ENCODE assay signal across 14 cellular contexts in the genomic region with DNA sequence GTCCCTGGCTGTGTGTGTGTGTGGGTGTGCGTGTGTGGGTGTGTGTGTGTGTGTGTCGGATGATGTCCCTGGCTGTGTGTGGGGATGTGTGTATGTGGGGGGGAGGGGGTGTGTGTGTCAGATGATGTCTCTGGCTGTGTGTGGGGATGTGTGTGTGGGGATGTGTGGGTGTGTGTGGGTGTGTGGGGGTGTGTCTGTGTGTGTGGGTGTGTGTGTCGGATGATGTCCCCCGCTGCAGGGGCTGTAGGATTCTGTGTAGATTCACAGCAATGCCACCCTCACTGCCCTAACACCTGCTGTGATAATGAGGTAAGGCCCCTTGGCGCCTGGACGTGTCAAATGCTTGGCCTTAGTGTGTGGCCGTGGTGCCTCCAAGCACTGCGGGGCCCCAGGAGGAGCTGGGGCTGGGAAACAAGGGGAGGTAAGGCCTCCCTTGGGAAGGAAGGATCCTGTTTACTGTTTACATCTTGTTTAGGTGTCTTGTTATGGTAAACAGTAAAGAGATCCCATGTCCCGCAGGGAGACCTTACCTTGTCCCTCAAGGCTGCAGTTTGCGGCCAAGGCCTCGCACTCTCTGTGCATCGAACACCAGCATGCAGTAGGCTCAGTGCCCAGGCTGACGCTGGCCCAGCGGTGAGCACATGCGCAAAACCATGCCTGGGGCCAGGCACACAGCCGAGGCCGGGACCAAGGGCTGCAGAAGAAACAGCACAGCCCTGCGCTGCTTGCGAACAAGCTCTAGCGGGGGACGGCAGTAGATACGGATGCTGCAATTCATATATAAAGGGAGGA. TPM values are rescaled to one million over a fixed set of nuclear protein-coding genes. Genes with fewer than 3 reads are reported as not detected.
DNase-seq lines count a peak whose midpoint lies in the region; ATAC-seq, FAIRE-seq and TF ChIP-seq lines count a peak whose summit lies in the region.
"Had no signal": no experiment of that assay in that cellular context is flagged by ENCODE, and none has a peak within 500 bp of the region (broad histone marks: within the 10 kb centered on the region; RNA-seq: fewer than 3 reads in every experiment).

No MANE protein-coding gene starts in this region.

- POLR2A ChIA-PET in activated CD4-positive, alpha-beta T cell treated with anti-CD3 and anti-CD28 coated beads, Interleukin-2, amount 10 ng/mL, durations not matched to agents 7 days and 5 days (lab: Charles Lee): interaction anchor here (0.8 kb wide), 1 partner anchor 23 kb away, joined by 4 read pairs; no protein-coding TSS in a partner anchor
- POLR2A ChIA-PET in K562 (lab: Yijun Ruan, JAX): interaction anchor here (0.6 to 0.8 kb wide), 2 partner anchors 9 to 325 kb away, joined by 3 read pairs; no protein-coding TSS in a partner anchor

- in situ Hi-C loops in K562 (cut with MboI): no loop called here

- peak overlapping the region; percentile 65 for H4K8ac ChIP-seq in neuronal stem cell (ENCODE audit: low read depth, low read length)

- no peaks in the 10 kb centered on the region for H3K27me3 Mint-ChIP-seq in activated CD4-positive, alpha-beta T cell treated with anti-CD3 and anti-CD28 coated beads, Interleukin-2, amount 10 ng/mL, durations not matched to agents 7 days and 5 days
- H3K27me3 Mint-ChIP-seq in T-helper 17 cell: peaks cover 45% of the 10 kb centered on the region

- 26% methylated on average over 21 of the region's 22 CpGs for WGBS in K562 (ENCODE audit: insufficient coverage, low coverage, missing lambda C conversion rate)
- WGBS in neuronal stem cell (ENCODE audit: extremely low coverage in 2 of 2, insufficient read length in 2 of 2, insufficient replicate concordance in 1 of 2), 2 donors: no CpG with 5 or more reads among the region's 22 CpGs

- no peak overlapping the region for H2AK5ac ChIP-seq in neuronal stem cell (ENCODE audit: low read depth, low read length)

- no peaks in the 10 kb centered on the region for H3K79me1 ChIP-seq in neuronal stem cell (ENCODE audit: low read depth, low read length)

- H3K9me3 Mint-ChIP-seq in activated CD4-positive, alpha-beta T cell treated with anti-CD3 and anti-CD28 coated beads, Interleukin-2, amount 10 ng/mL, durations not matched to agents 7 days and 5 days: no peaks in the 10 kb centered on the region
- H3K9me3 Mint-ChIP-seq: central memory CD8-positive, alpha-beta T cell; type B pancreatic cell had no signal

- CTCF ChIA-PET in activated CD4-positive, alpha-beta T cell treated with anti-CD3 and anti-CD28 coated beads, Interleukin-2, amount 10 ng/mL, durations not matched to agents 7 days and 5 days (lab: Charles Lee): interaction anchor here (1.0 to 1.5 kb wide), 4 partner anchors 10 to 82 kb away, joined by 3 to 4 read pairs (median 3); no protein-coding TSS in a partner anchor
- CTCF ChIA-PET in K562 (lab: Yijun Ruan, JAX; ENCODE audit: low intra/inter-chr PET ratio): no interaction called here

- peak overlapping the region; percentile 5 for H3K4ac ChIP-seq in neuronal stem cell (ENCODE audit: low read length)

- H3K14ac ChIP-seq in neuronal stem cell (ENCODE audit: low read length): peak overlapping the region; percentile 38

- no peak overlapping the region for H2BK12ac ChIP-seq in neuronal stem cell (ENCODE audit: low read length)

- intact Hi-C loops in K562 (cut with micrococcal nuclease): no loop called here

- H3K4me3 Mint-ChIP-seq in activated CD4-positive, alpha-beta T cell treated with anti-CD3 and anti-CD28 coated beads, Interleukin-2, amount 10 ng/mL, durations not matched to agents 7 days and 5 days: peak overlapping the region; percentile 61
- H3K4me3 Mint-ChIP-seq in T-helper 17 cell: no peak overlapping the region
- H3K4me3 Mint-ChIP-seq: type B pancreatic cell had no signal

- H3K36me3 ChIP-seq in K562 (ENCODE audit: control insufficient read depth, insufficient read depth, low read length) (no peaks in the 10 kb centered on the region), neuronal stem cell (replicated peaks in 1 of 2; ENCODE audit: control insufficient read depth in 2 of 2, insufficient read depth in 2 of 2, low read length in 2 of 2) (no peaks in the 10 kb centered on the region)

- no peak for TF ChIP-seq RAD21 in K562 (CRISPR knock-in tag; conservative IDR thresholded peaks at IDR 0.05 in 1 of 2, IDR thresholded peaks at IDR 0.05 in 1 of 2)

- peak overlapping the region; percentile 31 for H3K23ac ChIP-seq in neuronal stem cell (ENCODE audit: low read depth, low read length, poor library complexity)

- H2BK5ac ChIP-seq in neuronal stem cell (ENCODE audit: low read length): peak overlapping the region; percentile 82

- no peak for TF ChIP-seq CTCF in HL-60 (IDR thresholded peaks at IDR 0.05; ENCODE audit: insufficient read depth, low read length)
- no peak for TF ChIP-seq CTCF in K562 (IDR thresholded peaks at IDR 0.05 in 2 of 3, conservative IDR thresholded peaks at IDR 0.05 in 1 of 3; ENCODE audit: insufficient read depth in 2 of 3, low read depth in 1 of 3, low read length in 3 of 3)

- H3K4me1 Mint-ChIP-seq in activated CD4-positive, alpha-beta T cell treated with anti-CD3 and anti-CD28 coated beads, Interleukin-2, amount 10 ng/mL, durations not matched to agents 7 days and 5 days: peaks cover 54% of the 10 kb centered on the region
- H3K4me1 Mint-ChIP-seq in T-helper 17 cell: peaks cover 9% of the 10 kb centered on the region

- no TSS peak for BruUV-seq in K562 (replicated peaks; lab: Mats Ljungman, UMichigan)

- peak overlapping the region; percentile 84 for H3K27ac Mint-ChIP-seq in activated CD4-positive, alpha-beta T cell treated with anti-CD3 and anti-CD28 coated beads, Interleukin-2, amount 10 ng/mL, durations not matched to agents 7 days and 5 days
- no peak overlapping the region for H3K27ac Mint-ChIP-seq in T-helper 17 cell
- H3K27ac Mint-ChIP-seq: type B pancreatic cell had no signal

- H3K4me1 ChIP-seq in K562 (replicated peaks in 1 of 2; ENCODE audit: control insufficient read depth in 2 of 2, insufficient read depth in 2 of 2, low read length in 2 of 2) (peaks cover 0 to 16% of the 10 kb centered on the region in 2 experiments; a peak in 2 of 5 replicates), neuronal stem cell (ENCODE audit: control insufficient read depth in 2 of 2, insufficient read depth in 1 of 2, low read depth in 1 of 2, low read length in 2 of 2) (peaks cover 3 to 14% of the 10 kb centered on the region in 2 donors)

- H3K27ac ChIP-seq in HL-60 (replicated peaks) (no peak overlapping the region), K562 (ENCODE audit: extremely low read depth, low read depth, low read length) (no peak overlapping the region), neuronal stem cell (replicated peaks; ENCODE audit: low read length) (no peak overlapping the region)

- H4K91ac ChIP-seq in neuronal stem cell (ENCODE audit: low read depth, low read length, poor library complexity): no peak overlapping the region

- peak overlapping the region; percentile 60 for H3K18ac ChIP-seq in neuronal stem cell (ENCODE audit: low read length)

- H3K9ac ChIP-seq in K562 (ENCODE audit: insufficient read depth in 1 of 2, low read depth in 2 of 2, low read length in 2 of 2): no peak overlapping the region
- H3K9ac ChIP-seq in neuronal stem cell (ENCODE audit: low read depth, low read length, poor library complexity): no peak overlapping the region

- no peak for TF ChIP-seq POLR2A in K562 (conservative IDR thresholded peaks at IDR 0.05)

- no peak for FAIRE-seq in K562 (lab: Jason Lieb, UNC)

- H2BK15ac ChIP-seq in neuronal stem cell (ENCODE audit: low read length): peak overlapping the region; percentile 26

- no peak overlapping the region for H2AFZ ChIP-seq in K562 (ENCODE audit: low read depth, low read length)
- peak overlapping the region; percentile 66 for H2AFZ ChIP-seq in neuronal stem cell (ENCODE audit: low read length)

- no peak for DNase-seq in activated CD4-positive, alpha-beta T cell treated with anti-CD3 and anti-CD28 coated beads, Interleukin-2, amount 10 ng/mL, durations not matched to agents 7 days and 5 days
- DNase-seq in activated CD4-positive, alpha-beta T cell treated with anti-CD3 and anti-CD28 coated beads, Interleukin-2, amount 50 U/mL, for 1 hour: no peak
- DNase-seq in HL-60 (ENCODE audit: low read depth in 1 of 2, low spot score in 1 of 2): no peak
- peak in 1 of 4 experiments; percentile 5 for DNase-seq in K562 (ENCODE audit: extremely low read depth in 1 of 4, low spot score in 3 of 4)
- no peak for DNase-seq in neuronal stem cell (ENCODE audit: low spot score)
- no peak for DNase-seq in T-helper 17 cell
- DNase-seq in inferior parietal cortex (ENCODE audit: extremely low spot score): no peak
- DNase-seq: ACHN; activated CD4-positive, CD25-positive, alpha-beta regulatory T cell treated with anti-CD3 and anti-CD28 coated beads, Interleukin-2, amount 50 U/mL, for 72 hours; activated naive CD4-positive, alpha-beta T cell treated with anti-CD3 and anti-CD28 coated beads, Interleukin-2, amount 50 U/mL, for 16 hours; hypothalamus had no signal

- H3K4me3 ChIP-seq in HL-60 (replicated peaks; ENCODE audit: insufficient read depth, low read length) (peak overlapping the region; percentile 44; the same call in 1 of the 2 replicates), K562 (no peak overlapping the region), neuronal stem cell (ENCODE audit: low read length in 2 of 2) (peak overlapping the region in 1 of 2 donors; percentile 33)

- H3K9me3 ChIP-seq in K562 (replicated peaks; ENCODE audit: control insufficient read depth, insufficient read depth, low read depth, low read length) (no peaks in the 10 kb centered on the region), neuronal stem cell (replicated peaks in 1 of 2; ENCODE audit: control insufficient read depth in 2 of 2, insufficient read depth in 1 of 2, low read depth in 1 of 2, low read length in 2 of 2) (peaks cover 5 to 10% of the 10 kb centered on the region in 2 donors), T-helper 17 cell (ENCODE audit: control insufficient read depth, low read length, poor library complexity, severe bottlenecking) (no peaks in the 10 kb centered on the region)

- H3K79me2 ChIP-seq in K562 (ENCODE audit: control insufficient read depth, insufficient read depth, low read length): no peaks in the 10 kb centered on the region

- H4K20me1 ChIP-seq in K562 (replicated peaks; ENCODE audit: control insufficient read depth, insufficient read depth, low read length): 0 out of 2 replicates have a peak, but pooled peaks cover 8% of the 10 kb centered on the region

- H3K4me2 ChIP-seq in K562 (ENCODE audit: insufficient read depth, low read length) (no peak overlapping the region), neuronal stem cell (ENCODE audit: insufficient read depth, low read length, poor library complexity, severe bottlenecking) (no peak overlapping the region)

- H3K9me1 ChIP-seq in K562 (ENCODE audit: control insufficient read depth, insufficient read depth, low read length): no peaks in the 10 kb centered on the region

- no peak overlapping the region for H2BK120ac ChIP-seq in neuronal stem cell (ENCODE audit: low read depth, low read length)

- H3K27me3 ChIP-seq in HL-60 (ENCODE audit: insufficient read depth, poor library complexity, severe bottlenecking) (no peaks in the 10 kb centered on the region), K562 (ENCODE audit: control insufficient read depth in 2 of 2, insufficient read depth in 2 of 2, low read length in 2 of 2) (peaks cover 29 to 48% of the 10 kb centered on the region in 2 experiments), neuronal stem cell (ENCODE audit: control insufficient read depth in 3 of 3, insufficient read depth in 3 of 3, low read depth in 1 of 3, low read length in 3 of 3) (peaks cover 2 to 19% (median 8%) of the 10 kb centered on the region in 3 experiments)

- H3K36me3 Mint-ChIP-seq in activated CD4-positive, alpha-beta T cell treated with anti-CD3 and anti-CD28 coated beads, Interleukin-2, amount 10 ng/mL, durations not matched to agents 7 days and 5 days (ENCODE audit: low read depth): peaks cover 47% of the 10 kb centered on the region
- peaks cover 3% of the 10 kb centered on the region for H3K36me3 Mint-ChIP-seq in T-helper 17 cell (ENCODE audit: low read depth)
- H3K36me3 Mint-ChIP-seq: type B pancreatic cell had no signal

- TF ChIP-seq EP300 in K562 (IDR thresholded peaks at IDR 0.05; ENCODE audit: low read length): no peak

- ATAC-seq in K562 (no peak), T-helper 17 cell (no peak), HG02623 (IDR thresholded peaks at IDR 0.05; ENCODE audit: unreplicated experiment) (no peak)

RNA-seq across cellular contexts. Expression of a gene that starts 24.1 kb away (rescaled TPM):
- total RNA-seq in activated CD4-positive, alpha-beta T cell treated with anti-CD3 and anti-CD28 coated beads, Interleukin-2, amount 10 ng/mL, durations not matched to agents 7 days and 5 days: 10 to 100 TPM; 28.3 to 34.9 TPM
- 2.8 and 5.5 TPM in 2 replicates for total RNA-seq in K562 (2011; cell fraction: chromatin; rRNA removed; ENCODE audit: low replicate concordance)
- total RNA-seq in K562 (2011; cell fraction: nucleolus; rRNA removed): 2.1 and 3.2 TPM in 2 replicates
- 0.99 and 1.4 TPM in 2 replicates for total RNA-seq in K562 (2011; cell fraction: nucleoplasm; rRNA removed)
- total RNA-seq in K562 (2014; rRNA removed) (0.82 and 1.1 TPM in 2 replicates), K562 (2014; rRNA removed; fragmentation: Illumina TruSeq; extraction: Trizol) (0.18 and 0.61 TPM in 2 replicates), K562 (2015; rRNA removed; fragmentation: Illumina TruSeq; extraction: Trizol) (1.2 TPM in 2 replicates), K562 (2021) (1.6 and 1.8 TPM in 2 replicates), T-helper 17 cell (1 to 10 TPM in 1 of 2 donors, under 1 TPM in 1; 0.80 to 4.4 TPM)
- polyA plus RNA-seq in K562 (2011; rRNA removed) (0.68 and 1.3 TPM in 2 replicates), K562 (2014; fragmentation: Illumina TruSeq; extraction: Trizol) (0.43 and 0.72 TPM in 2 replicates), K562 (2014; fragmentation: Nextera tagmentation; extraction: Ambion mirVana) (under 1 TPM in 1 of 2 experiments, not detected in 1; 0.06 TPM), K562 (2014; rRNA removed) (0.89 and 1.8 TPM in 2 replicates)
- 0.88 and 1.8 TPM in 2 replicates for polyA plus RNA-seq in K562 (2011; cell fraction: cytosol; rRNA removed)
- 5.4 and 7.4 TPM in 2 replicates for polyA plus RNA-seq in K562 (2011; cell fraction: nucleus; rRNA removed)
- 1.6 and 4.2 TPM in 2 replicates for polyA plus RNA-seq in K562 (2012)
- 0.15 and 0.91 TPM in 2 replicates for polyA minus RNA-seq in K562 (2011; rRNA and poly(A)+ RNA removed)
- polyA minus RNA-seq in K562 (2011; cell fraction: cytosol; rRNA and poly(A)+ RNA removed): 0.76 and 1.3 TPM in 2 replicates
- 2.3 and 2.9 TPM in 2 replicates for polyA minus RNA-seq in K562 (2011; cell fraction: nucleus; rRNA and poly(A)+ RNA removed)
- 0.26 TPM for polyA plus RNA-seq in neuronal stem cell (2013, experiment 1 of 2)
- polyA plus RNA-seq in neuronal stem cell (2013, experiment 2 of 2): 0.28 TPM

Comparison
In these comparisons a context has a peak if more than half of its experiments do, and no peak if none do; other contexts are left out.
1. RNA of a gene that starts 24.1 kb away (total RNA-seq): 28.3 to 34.9 TPM in activated CD4-positive, alpha-beta T cell treated with anti-CD3 and anti-CD28 coated beads, Interleukin-2, amount 10 ng/mL, durations not matched to agents 7 days and 5 days; 0.80 to 4.4 TPM in T-helper 17 cell and 0.18 to 5.5 TPM in K562; every median in the first group is over 4 times any median in the second.